1 cellular context compared by ENCODE assay signal in genomic region chr3:194633349-194634004, GRCh38.
TF ChIP-seq lines count a peak whose summit lies in the region.

TSS of gene TMEM44 (minus strand) at chr3:194633419. CDS start at chr3:194633215, 204 bp downstream.

TF ChIP-seq in HepG2, 621 proteins besides CTCF, POLR2A, EP300 and RAD21 (continued from another document and continues in another):
- TF ChIP-seq ZNF30 (CRISPR knock-in tag; IDR thresholded peaks at IDR 0.05): no peak
- TF ChIP-seq CSRNP2 (CRISPR knock-in tag; conservative IDR thresholded peaks at IDR 0.05; ENCODE audit: low read depth): no peak
- no peak for TF ChIP-seq SMARCE1 (IDR thresholded peaks at IDR 0.05; ENCODE audit: borderline replicate concordance)
- TF ChIP-seq SMARCC2 (IDR thresholded peaks at IDR 0.05): no peak
- TF ChIP-seq ZSCAN9 (CRISPR knock-in tag; IDR thresholded peaks at IDR 0.05; ENCODE audit: borderline replicate concordance): no peak
- peak; percentile 54; the same call in 1 of the 2 replicates for TF ChIP-seq ZNF609 (CRISPR knock-in tag; IDR thresholded peaks at IDR 0.05; ENCODE audit: borderline replicate concordance)
- TF ChIP-seq ZNF296 (CRISPR knock-in tag; conservative IDR thresholded peaks at IDR 0.05): no peak
- TF ChIP-seq ZNF646 (CRISPR knock-in tag; IDR thresholded peaks at IDR 0.05): no peak
- no peak for TF ChIP-seq MBD4 (IDR thresholded peaks at IDR 0.05; ENCODE audit: borderline replicate concordance, low read length)
- no peak for TF ChIP-seq NCOA2 (CRISPR knock-in tag; IDR thresholded peaks at IDR 0.05)
- TF ChIP-seq ZNF317 (CRISPR knock-in tag; IDR thresholded peaks at IDR 0.05): no peak
- 0 out of 2 replicates have a peak, but pooled peaks have one; percentile 57 for TF ChIP-seq HES4 (CRISPR knock-in tag; IDR thresholded peaks at IDR 0.05; ENCODE audit: borderline replicate concordance)
- no peak for TF ChIP-seq ZNF3 (CRISPR knock-in tag; IDR thresholded peaks at IDR 0.05)
- no peak for TF ChIP-seq IKZF1 (IDR thresholded peaks at IDR 0.05)
- peak; percentile 75; the same call in 1 of the 2 replicates for TF ChIP-seq TBX3 (IDR thresholded peaks at IDR 0.05; ENCODE audit: borderline replicate concordance)
- TF ChIP-seq NFRKB (IDR thresholded peaks at IDR 0.05): no peak
- TF ChIP-seq ZC3H4 (CRISPR knock-in tag; IDR thresholded peaks at IDR 0.05; ENCODE audit: borderline replicate concordance): no peak
- no peak for TF ChIP-seq HNRNPUL1 (IDR thresholded peaks at IDR 0.05; ENCODE audit: low read depth, low read length)
- no peak for TF ChIP-seq CHCHD3 (CRISPR knock-in tag; IDR thresholded peaks at IDR 0.05)
- TF ChIP-seq KAT2B (IDR thresholded peaks at IDR 0.05; ENCODE audit: borderline replicate concordance, low read depth, low read length): no peak
- TF ChIP-seq BRD4 (CRISPR knock-in tag; IDR thresholded peaks at IDR 0.05): no peak
- no peak for TF ChIP-seq FIP1L1 (IDR thresholded peaks at IDR 0.05; ENCODE audit: borderline replicate concordance, insufficient read depth, low read depth, low read length)
- TF ChIP-seq ZNF275 (CRISPR knock-in tag; IDR thresholded peaks at IDR 0.05; ENCODE audit: borderline replicate concordance): no peak; the same call in 1 of the 2 replicates
- TF ChIP-seq ZBTB25 (CRISPR knock-in tag; IDR thresholded peaks at IDR 0.05): peak; percentile 90; the same call in 1 of the 2 replicates
- no peak for TF ChIP-seq NRL (CRISPR knock-in tag; IDR thresholded peaks at IDR 0.05; ENCODE audit: borderline replicate concordance)
- 0 out of 2 replicates have a peak, but pooled peaks have one; percentile 17 for TF ChIP-seq ZNF441 (CRISPR knock-in tag; IDR thresholded peaks at IDR 0.05; ENCODE audit: borderline replicate concordance)
- TF ChIP-seq ZNF34 (CRISPR knock-in tag; IDR thresholded peaks at IDR 0.05; ENCODE audit: borderline replicate concordance): no peak
- TF ChIP-seq AGO2 (optimal IDR thresholded peaks at IDR 0.05; ENCODE audit: low read depth, low read length): no peak
- TF ChIP-seq ZNF761 (CRISPR knock-in tag; conservative IDR thresholded peaks at IDR 0.05): no peak; the same call in 1 of the 2 replicates
- no peak for TF ChIP-seq ZNF382 (CRISPR knock-in tag; IDR thresholded peaks at IDR 0.05; ENCODE audit: borderline replicate concordance)
- no peak for TF ChIP-seq ZNF879 (CRISPR knock-in tag; IDR thresholded peaks at IDR 0.05)
- TF ChIP-seq ZNF629 (CRISPR knock-in tag; conservative IDR thresholded peaks at IDR 0.05): no peak
- TF ChIP-seq ZNF570 (CRISPR knock-in tag; IDR thresholded peaks at IDR 0.05; ENCODE audit: borderline replicate concordance): no peak
- no peak for TF ChIP-seq ZSCAN30 (CRISPR knock-in tag; IDR thresholded peaks at IDR 0.05)
- no peak for TF ChIP-seq MBNL3 (CRISPR knock-in tag; conservative IDR thresholded peaks at IDR 0.05)
- no peak; the same call in 1 of the 2 replicates for TF ChIP-seq ZNF263 (CRISPR knock-in tag; IDR thresholded peaks at IDR 0.05)
- peak; percentile 63; the same call in 1 of the 2 replicates for TF ChIP-seq CBX5 (CRISPR knock-in tag; IDR thresholded peaks at IDR 0.05; ENCODE audit: borderline replicate concordance)
- no peak for TF ChIP-seq ZNF33A (CRISPR knock-in tag; IDR thresholded peaks at IDR 0.05; ENCODE audit: borderline replicate concordance)
- no peak for TF ChIP-seq PAWR (CRISPR knock-in tag; IDR thresholded peaks at IDR 0.05; ENCODE audit: borderline replicate concordance)
- TF ChIP-seq ERF (CRISPR knock-in tag; IDR thresholded peaks at IDR 0.05): no peak; the same call in 1 of the 2 replicates
- TF ChIP-seq ZNF282 (IDR thresholded peaks at IDR 0.05; ENCODE audit: partially characterized antibody): no peak
- TF ChIP-seq POGK (CRISPR knock-in tag; conservative IDR thresholded peaks at IDR 0.05): peak; percentile 52; the same call in 1 of the 2 replicates
- TF ChIP-seq CHD2 (IDR thresholded peaks at IDR 0.05; ENCODE audit: low read depth, low read length): no peak
- no peak for TF ChIP-seq ZNF10 (CRISPR knock-in tag; IDR thresholded peaks at IDR 0.05; ENCODE audit: borderline replicate concordance, low read depth)
- no peak; the same call in 1 of the 2 replicates for TF ChIP-seq ZNF598 (CRISPR knock-in tag; IDR thresholded peaks at IDR 0.05; ENCODE audit: borderline replicate concordance)
- TF ChIP-seq PCBP2 (optimal IDR thresholded peaks at IDR 0.05; ENCODE audit: low read depth, low read length, poor library complexity, severe bottlenecking): no peak
- no peak for TF ChIP-seq JUND (CRISPR knock-in tag; IDR thresholded peaks at IDR 0.05)
- no peak for TF ChIP-seq ATF3 (CRISPR knock-in tag; IDR thresholded peaks at IDR 0.05)
- TF ChIP-seq ZNF451 (CRISPR knock-in tag; IDR thresholded peaks at IDR 0.05): no peak
- no peak for TF ChIP-seq AGO1 (IDR thresholded peaks at IDR 0.05; ENCODE audit: low read depth, low read length, poor library complexity, severe bottlenecking)
- TF ChIP-seq IRX3 (CRISPR knock-in tag; IDR thresholded peaks at IDR 0.05; ENCODE audit: borderline replicate concordance, low read depth): peak; percentile 67; the same call in 1 of the 2 replicates
- no peak for TF ChIP-seq ZSCAN20 (CRISPR knock-in tag; IDR thresholded peaks at IDR 0.05; ENCODE audit: borderline replicate concordance)
